Comparison of ENCODE assay signal across 15 cellular contexts in genomic region chr21:43370091-43370658, GRCh38. TPM values are rescaled to one million over a fixed set of nuclear protein-coding genes. Genes with fewer than 3 reads are reported as not detected.
DNase-seq lines count a peak whose midpoint lies in the region; ATAC-seq, FAIRE-seq and TF ChIP-seq lines count a peak whose summit lies in the region.
"Had no signal": no experiment of that assay in that cellular context is flagged by ENCODE, and none has a peak within 500 bp of the region (broad histone marks: within the 10 kb centered on the region; RNA-seq: fewer than 3 reads in every experiment).

No MANE protein-coding gene starts in this region.

- peaks cover 10% of the 10 kb centered on the region for H3K4me1 Mint-ChIP-seq in astrocyte (ENCODE audit: low read depth, unreplicated experiment)
- peaks cover 34% of the 10 kb centered on the region for H3K4me1 Mint-ChIP-seq in memory B cell

- no peak overlapping the region for H3K23ac ChIP-seq in IMR-90 (ENCODE audit: low read depth, low read length)

- H3K36me3 ChIP-seq in IMR-90 (ENCODE audit: control insufficient read depth, insufficient read depth, low read length) (no peaks in the 10 kb centered on the region), astrocyte (ENCODE audit: insufficient read depth, low read length) (no peaks in the 10 kb centered on the region), SJCRH30 (no peaks in the 10 kb centered on the region), brain microvascular endothelial cell (replicated peaks) (no peaks in the 10 kb centered on the region)
- H3K36me3 ChIP-seq: esophagus muscularis mucosa had no signal

- H3K4me2 ChIP-seq in IMR-90 (ENCODE audit: low read depth, low read length) (no peak overlapping the region), astrocyte (ENCODE audit: low read length) (peak overlapping the region; percentile 62)
- H3K4me2 ChIP-seq: KMS-11 had no signal

- no peak overlapping the region for H4K8ac ChIP-seq in IMR-90 (ENCODE audit: low read depth in 2 of 2, low read length in 2 of 2)

- H3K4me3 Mint-ChIP-seq in astrocyte (ENCODE audit: unreplicated experiment) (no peak overlapping the region), memory B cell (peak overlapping the region; percentile 44)
- H3K4me3 Mint-ChIP-seq: stimulated activated effector memory CD8-positive, alpha-beta T cell treated with anti-CD3 and anti-CD28 coated beads, Interleukin-12 subunit alpha, Interleukin-12 subunit beta, amount 100 ng/mL, for 72 hours; T-helper 2 cell treated with Interferon-gamma antibody and Interleukin-4, amounts not matched to agents 5 μg/mL and 100 μg/mL, for 36 hours had no signal

- in situ Hi-C loops in IMR-90 (cut with MboI; ENCODE audit: low sequenced_read_pairs) (no loop called here), brain microvascular endothelial cell (cut with HindIII; ENCODE audit: low pct_ligation_motif_present, low sequenced_read_pairs) (no loop called here)

- intact Hi-C loops in IMR-90 (cut with micrococcal nuclease): no loop called here

- H3K27me3 Mint-ChIP-seq in astrocyte (ENCODE audit: low read depth, unreplicated experiment): peaks cover 46% of the 10 kb centered on the region
- H3K27me3 Mint-ChIP-seq in memory B cell: no peaks in the 10 kb centered on the region

- no peak overlapping the region for H3K18ac ChIP-seq in IMR-90 (ENCODE audit: low read depth, low read length)

- WGBS in IMR-90 (ENCODE audit: extremely low coverage in 2 of 2, insufficient read length in 1 of 2), 2 experiments: 33% methylated on average over 7 of the region's 20 CpGs; no CpG with 5 or more reads in 1 of the 2 experiments

- no peak overlapping the region for H2BK120ac ChIP-seq in IMR-90 (ENCODE audit: low read depth, low read length)

- H2AK9ac ChIP-seq in IMR-90 (replicated peaks; ENCODE audit: low read depth, low read length, poor library complexity): no peak overlapping the region

- H3K56ac ChIP-seq in IMR-90 (ENCODE audit: extremely low read depth, insufficient read depth, low read length): no peak overlapping the region

- no peak for TF ChIP-seq RAD21 in IMR-90 (IDR thresholded peaks at IDR 0.05; ENCODE audit: low read length)

- no TSS peak for BruUV-seq in IMR-90 (replicated peaks; lab: Mats Ljungman, UMichigan)

- H3K9ac ChIP-seq in IMR-90 (ENCODE audit: low read depth, low read length) (no peak overlapping the region), astrocyte (ENCODE audit: low read length) (no peak overlapping the region)
- H3K9ac ChIP-seq: KMS-11 had no signal

- ATAC-seq in IMR-90 (ENCODE audit: low read depth): no peak
- ATAC-seq in memory B cell (ENCODE audit: low read depth): peak; percentile 82
- ATAC-seq in HG03520 (IDR thresholded peaks at IDR 0.05; ENCODE audit: unreplicated experiment): no peak
- ATAC-seq: stimulated activated effector memory CD8-positive, alpha-beta T cell treated with anti-CD3 and anti-CD28 coated beads, Interleukin-12 subunit alpha, Interleukin-12 subunit beta, amount 100 ng/mL, for 72 hours had no signal

- POLR2A ChIA-PET in IMR-90 (lab: Charles Lee; ENCODE audit: unreplicated experiment): no interaction called here

- TF ChIP-seq CTCF in IMR-90 (conservative IDR thresholded peaks at IDR 0.05; ENCODE audit: low read depth, low read length) (no peak), astrocyte (IDR thresholded peaks at IDR 0.05; ENCODE audit: insufficient read depth, low read depth, low read length) (no peak), brain microvascular endothelial cell (IDR thresholded peaks at IDR 0.05; ENCODE audit: low read depth, low read length, missing control alignments) (no peak)

- H3K27ac Mint-ChIP-seq in astrocyte (ENCODE audit: unreplicated experiment) (no peak overlapping the region), memory B cell (peak overlapping the region; percentile 69)
- H3K27ac Mint-ChIP-seq: stimulated activated effector memory CD8-positive, alpha-beta T cell treated with anti-CD3 and anti-CD28 coated beads, Interleukin-12 subunit alpha, Interleukin-12 subunit beta, amount 100 ng/mL, for 72 hours; T-helper 2 cell treated with Interferon-gamma antibody and Interleukin-4, amounts not matched to agents 5 μg/mL and 100 μg/mL, for 36 hours had no signal

- no peak overlapping the region for H2BK20ac ChIP-seq in IMR-90 (ENCODE audit: low read depth, low read length)

- no peaks in the 10 kb centered on the region for H3K79me2 ChIP-seq in astrocyte (ENCODE audit: insufficient read depth, low read length)

- H3K27ac ChIP-seq in IMR-90 (ENCODE audit: insufficient read depth, low read length) (no peak overlapping the region), astrocyte (ENCODE audit: low read depth, low read length) (no peak overlapping the region), SJCRH30 (no peak overlapping the region), brain microvascular endothelial cell (no peak overlapping the region)
- H3K27ac ChIP-seq: esophagus muscularis mucosa, KMS-11 had no signal

- no peaks in the 10 kb centered on the region for H3K79me1 ChIP-seq in IMR-90 (ENCODE audit: low read depth in 1 of 2, low read length in 2 of 2)

- DNase-seq in Ammon's horn (ENCODE audit: low spot score) (peak; percentile 35), IMR-90 (peak; percentile 17), astrocyte (ENCODE audit: low read depth) (peak; percentile 36), memory B cell (ENCODE audit: low spot score in 2 of 2) (peak in 1 of 2 donors; percentile 59), SJCRH30 (no peak), brain microvascular endothelial cell (no peak), NOMO-1 treated with dmso at 0.1 percent for 144 hours (lab: John Stamatoyannopoulos, UW; ENCODE audit: unreplicated experiment) (no peak)
- DNase-seq: activated gamma-delta T cell treated with Interleukin-2 at 50 U/mL for 16 hours; NCI-H2029; stimulated activated CD4-positive, alpha-beta T cell treated with anti-CD3 and anti-CD28 coated beads, Interleukin-2, amount 100 ng/mL, for 24 hours had no signal

- H3K27me3 ChIP-seq in IMR-90 (ENCODE audit: control insufficient read depth, insufficient read depth, low read length) (peaks cover 1% of the 10 kb centered on the region; the same call in 1 of the 2 replicates), astrocyte (ENCODE audit: insufficient read depth, low read length) (peaks cover 3% of the 10 kb centered on the region), SJCRH30 (peaks cover 7% of the 10 kb centered on the region; the same call in 1 of the 2 replicates), brain microvascular endothelial cell (replicated peaks) (no peaks in the 10 kb centered on the region)

- no peak overlapping the region for H4K5ac ChIP-seq in IMR-90 (ENCODE audit: low read depth, low read length)

- H2BK15ac ChIP-seq in IMR-90 (ENCODE audit: low read depth, low read length): no peak overlapping the region

- no peak overlapping the region for H2BK5ac ChIP-seq in IMR-90 (ENCODE audit: low read depth, low read length, poor library complexity, severe bottlenecking)

- H3K9me3 Mint-ChIP-seq in astrocyte (ENCODE audit: unreplicated experiment) (no peaks in the 10 kb centered on the region), memory B cell (no peaks in the 10 kb centered on the region)
- H3K9me3 Mint-ChIP-seq: stimulated activated effector memory CD8-positive, alpha-beta T cell treated with anti-CD3 and anti-CD28 coated beads, Interleukin-12 subunit alpha, Interleukin-12 subunit beta, amount 100 ng/mL, for 72 hours; T-helper 2 cell treated with Interferon-gamma antibody and Interleukin-4, amounts not matched to agents 5 μg/mL and 100 μg/mL, for 36 hours had no signal

- no peaks in the 10 kb centered on the region for H3K4me1 ChIP-seq in IMR-90 (ENCODE audit: control insufficient read depth, insufficient read depth, low read length)
- H3K4me1 ChIP-seq in astrocyte (ENCODE audit: insufficient read depth, low read length): peaks cover 11% of the 10 kb centered on the region
- peaks cover 14% of the 10 kb centered on the region for H3K4me1 ChIP-seq in SJCRH30

- dilution Hi-C loops in IMR-90 (cut with HindIII; ENCODE audit: low sequenced_read_pairs, unreplicated experiment): no loop called here

- no peak overlapping the region for H3K4ac ChIP-seq in IMR-90 (ENCODE audit: low read depth, low read length)

- CTCF ChIA-PET in IMR-90 (lab: Yijun Ruan, JAX): no interaction called here

- no peak overlapping the region for H2AK5ac ChIP-seq in IMR-90 (ENCODE audit: low read depth, low read length)

- no peak for FAIRE-seq in astrocyte (lab: Jason Lieb, UNC)

- H3K4me3 ChIP-seq in IMR-90 (ENCODE audit: insufficient read depth, low read depth, low read length) (no peak overlapping the region), astrocyte (ENCODE audit: insufficient read depth, low read depth, low read length) (no peak overlapping the region), SJCRH30 (no peak overlapping the region), brain microvascular endothelial cell (ENCODE audit: low read depth, low read length) (no peak overlapping the region)
- H3K4me3 ChIP-seq: esophagus muscularis mucosa had no signal

- no peak overlapping the region for H2AFZ ChIP-seq in IMR-90 (replicated peaks; ENCODE audit: low read length, poor library complexity)
- H2AFZ ChIP-seq in astrocyte (ENCODE audit: low read depth, low read length): no peak overlapping the region

- no peak overlapping the region for H3K14ac ChIP-seq in IMR-90 (replicated peaks; ENCODE audit: low read depth, low read length)

- H3K9me1 ChIP-seq in IMR-90 (ENCODE audit: insufficient read depth, low read length): peaks cover 3% of the 10 kb centered on the region; the same call in 1 of the 2 replicates

- H4K20me1 ChIP-seq in IMR-90 (ENCODE audit: insufficient read depth, low read length) (no peaks in the 10 kb centered on the region), astrocyte (ENCODE audit: insufficient read depth, low read length) (no peaks in the 10 kb centered on the region)

- H3K9me3 ChIP-seq in IMR-90 (ENCODE audit: control insufficient read depth, insufficient read depth, low read length): no peaks in the 10 kb centered on the region
- no peaks in the 10 kb centered on the region for H3K9me3 ChIP-seq in astrocyte (ENCODE audit: insufficient read depth, low read depth, low read length)
- no peaks in the 10 kb centered on the region for H3K9me3 ChIP-seq in SJCRH30 (replicated peaks)
- H3K9me3 ChIP-seq: esophagus muscularis mucosa had no signal

- H4K91ac ChIP-seq in IMR-90 (ENCODE audit: insufficient read depth, low read depth, low read length): no peak overlapping the region

- no peak for TF ChIP-seq POLR2A in IMR-90 (IDR thresholded peaks at IDR 0.05; ENCODE audit: low read depth, low read length)

- H3K36me3 Mint-ChIP-seq in astrocyte (ENCODE audit: low read depth, unreplicated experiment) (no peaks in the 10 kb centered on the region), memory B cell (no peaks in the 10 kb centered on the region)
- H3K36me3 Mint-ChIP-seq: stimulated activated effector memory CD8-positive, alpha-beta T cell treated with anti-CD3 and anti-CD28 coated beads, Interleukin-12 subunit alpha, Interleukin-12 subunit beta, amount 100 ng/mL, for 72 hours had no signal

TF ChIP-seq in IMR-90, 13 proteins besides CTCF, POLR2A, EP300 and RAD21 (continues in another document):
- no peak for TF ChIP-seq SMC3 (IDR thresholded peaks at IDR 0.05; ENCODE audit: low read depth, low read length)

RNA-seq across cellular contexts. Expression of gene SIK1, which starts 56.8 kb away (rescaled TPM):
- total RNA-seq in IMR-90 (2012; rRNA removed) (0.54 and 0.83 TPM in 2 replicates), astrocyte (58.7 and 68.0 TPM in 2 replicates)
- 1.9 and 4.0 TPM in 2 replicates for polyA plus RNA-seq in IMR-90 (2012; rRNA removed)
- polyA plus RNA-seq in IMR-90 (2012; cell fraction: cytosol; rRNA removed): 3.2 and 13.9 TPM in 2 replicates
- polyA plus RNA-seq in IMR-90 (2012; cell fraction: nucleus; rRNA removed; ENCODE audit: low replicate concordance): 88.4 and 235 TPM in 2 replicates
- total RNA-seq in SJCRH30 (2014; rRNA removed; shearing (Covaris generic)): 1.2 and 2.0 TPM in 2 replicates

Comparison
In these comparisons a context has a peak if more than half of its experiments do, and no peak if none do; other contexts are left out.
1. DNase-seq: peak in Ammon's horn (single experiment), IMR-90 (single experiment) and astrocyte (single experiment); none in SJCRH30 (0 of 2), brain microvascular endothelial cell (single experiment) and NOMO-1 treated with dmso at 0.1 percent for 144 hours (single experiment).
2. RNA of gene SIK1, which starts 56.8 kb away (total RNA-seq): 58.7 to 68.0 TPM in astrocyte; 1.2 to 2.0 TPM in SJCRH30 and 0.54 to 0.83 TPM in IMR-90; every median in the first group is over 10 times any median in the second.